21 cellular contexts compared by ENCODE assay signal in genomic region chr12:93727911-93728310, GRCh38.
"Had no signal": no experiment of that assay in that cellular context is flagged by ENCODE, and none has a peak within 500 bp of the region (broad histone marks: within the 10 kb centered on the region; RNA-seq: fewer than 3 reads in every experiment).

No MANE protein-coding gene starts in this region.

- H3K4me2 ChIP-seq: smooth muscle cell had no signal

- H3K27ac ChIP-seq: breast epithelium, suprapubic skin, upper lobe of left lung had no signal

- H3K36me3 ChIP-seq: breast epithelium, suprapubic skin, upper lobe of left lung had no signal

- H3K27me3 ChIP-seq: breast epithelium, suprapubic skin, upper lobe of left lung had no signal

- H3K9me3 Mint-ChIP-seq: activated naive CD8-positive, alpha-beta T cell treated with anti-CD3 and anti-CD28 coated beads, Interleukin-2, amount 50 U/mL, for 24 hours; activated T-helper 17 cell treated with anti-CD3 and anti-CD28 coated beads, Interleukin-2, amount 50 U/mL, for 72 hours; endodermal cell; T-cell had no signal

- DNase-seq: activated CD4-positive, alpha-beta T cell treated with anti-CD3 and anti-CD28 coated beads, Interleukin-2, amount 50 U/mL, for 4 hours; activated naive CD4-positive, alpha-beta T cell treated with Interleukin-2 at 50 U/mL for 16 hours; activated naive CD8-positive, alpha-beta T cell treated with anti-CD3 and anti-CD28 coated beads, Interleukin-2, amount 50 U/mL, for 24 hours; aorta; endodermal cell; hippocampal formation; retina; stimulated activated CD4-positive, alpha-beta T cell treated with anti-CD3 and anti-CD28 coated beads, Interleukin-4, amount 100 ng/mL, for 4 hours; stimulated activated CD8-positive, alpha-beta memory T cell treated with anti-CD3 and anti-CD28 coated beads, Interleukin-4, amount 100 ng/mL, for 48 hours; stimulated activated naive CD4-positive, alpha-beta T cell treated with Interleukin-2 at 50 U/mL for 16 hours; T-cell; T-helper 9 cell; upper lobe of left lung had no signal

- H3K36me3 Mint-ChIP-seq: T-cell had no signal

- H3K4me1 ChIP-seq: breast epithelium had no signal

- ATAC-seq: activated CD4-positive, CD25-positive, alpha-beta regulatory T cell treated with anti-CD3 and anti-CD28 coated beads, Interleukin-2, amount 50 U/mL, for 24 hours; activated naive CD8-positive, alpha-beta T cell treated with anti-CD3 and anti-CD28 coated beads, Interleukin-2, amount 50 U/mL, for 24 hours; activated T-helper 17 cell treated with anti-CD3 and anti-CD28 coated beads, Interleukin-2, amount 50 U/mL, for 72 hours; T-cell had no signal

- H3K27me3 Mint-ChIP-seq: activated naive CD8-positive, alpha-beta T cell treated with anti-CD3 and anti-CD28 coated beads, Interleukin-2, amount 50 U/mL, for 24 hours; activated T-helper 17 cell treated with anti-CD3 and anti-CD28 coated beads, Interleukin-2, amount 50 U/mL, for 72 hours; T-cell had no signal

- H3K4me3 Mint-ChIP-seq: activated naive CD8-positive, alpha-beta T cell treated with anti-CD3 and anti-CD28 coated beads, Interleukin-2, amount 50 U/mL, for 24 hours; activated T-helper 17 cell treated with anti-CD3 and anti-CD28 coated beads, Interleukin-2, amount 50 U/mL, for 72 hours; endodermal cell; mesothelial cell of epicardium; neural crest cell; T-cell had no signal

- H3K27ac Mint-ChIP-seq: activated naive CD8-positive, alpha-beta T cell treated with anti-CD3 and anti-CD28 coated beads, Interleukin-2, amount 50 U/mL, for 24 hours; activated T-helper 17 cell treated with anti-CD3 and anti-CD28 coated beads, Interleukin-2, amount 50 U/mL, for 72 hours; endodermal cell; mesothelial cell of epicardium; T-cell had no signal

- H3K9me3 ChIP-seq: suprapubic skin, upper lobe of left lung had no signal

- H3K4me3 ChIP-seq: breast epithelium, lung, smooth muscle cell, suprapubic skin, upper lobe of left lung had no signal

- H3K4me1 Mint-ChIP-seq: activated T-helper 17 cell treated with anti-CD3 and anti-CD28 coated beads, Interleukin-2, amount 50 U/mL, for 72 hours; endodermal cell; mesothelial cell of epicardium; T-cell had no signal
